8 cellular contexts compared by ENCODE assay signal in the genomic region with DNA sequence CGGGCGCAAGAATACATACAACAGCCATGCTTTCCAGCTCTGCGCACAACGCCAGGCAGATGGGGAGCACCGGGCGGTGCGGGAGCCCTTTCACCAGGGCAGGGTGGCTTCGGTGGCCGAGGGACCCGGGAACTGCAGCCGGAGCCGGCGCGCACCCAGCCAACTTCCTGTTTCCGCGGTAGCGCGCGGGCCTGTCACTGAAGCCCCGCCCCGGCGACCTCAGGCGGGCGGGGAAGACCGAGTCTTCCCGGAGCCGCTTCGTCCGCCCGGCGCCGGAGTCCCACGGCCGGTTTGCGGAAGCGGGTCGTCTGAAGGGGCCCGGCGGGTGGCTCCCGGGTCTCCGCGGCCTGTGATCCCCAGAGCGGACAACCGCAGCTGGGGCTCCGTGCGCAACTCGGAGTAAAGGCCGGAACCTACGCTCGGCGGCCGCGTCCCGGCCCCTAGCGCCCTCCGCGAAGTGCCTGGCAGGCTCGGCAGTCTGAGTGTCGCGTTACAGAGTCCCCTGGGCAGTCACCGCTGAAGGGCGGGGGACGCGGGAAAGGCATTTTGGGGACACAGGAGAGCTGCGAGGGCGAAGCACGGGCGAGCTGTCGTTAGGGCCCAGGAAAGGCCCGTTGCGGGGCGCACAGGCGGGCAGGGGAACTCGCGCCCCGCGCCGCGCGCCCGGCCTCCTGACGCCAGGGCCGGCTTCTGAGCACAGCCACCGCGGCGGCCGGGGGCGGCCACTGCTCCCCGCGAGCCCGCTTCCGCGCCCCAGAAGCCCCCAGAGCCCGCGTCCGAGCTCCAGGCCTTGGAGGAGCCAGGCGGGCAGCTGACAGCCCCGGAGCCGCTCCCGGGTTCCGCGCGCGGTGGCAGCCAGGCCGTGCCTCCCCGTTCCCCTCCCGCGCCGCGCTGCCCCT. TPM values are rescaled to one million over a fixed set of nuclear protein-coding genes. Genes with fewer than 3 reads are reported as not detected.
A peak's percentile ranks its signal among the peaks of the same experiment; 100 is the strongest.
DNase-seq lines count a peak whose midpoint lies in the region; ATAC-seq, FAIRE-seq and TF ChIP-seq lines count a peak whose summit lies in the region.

A gene with protein sequence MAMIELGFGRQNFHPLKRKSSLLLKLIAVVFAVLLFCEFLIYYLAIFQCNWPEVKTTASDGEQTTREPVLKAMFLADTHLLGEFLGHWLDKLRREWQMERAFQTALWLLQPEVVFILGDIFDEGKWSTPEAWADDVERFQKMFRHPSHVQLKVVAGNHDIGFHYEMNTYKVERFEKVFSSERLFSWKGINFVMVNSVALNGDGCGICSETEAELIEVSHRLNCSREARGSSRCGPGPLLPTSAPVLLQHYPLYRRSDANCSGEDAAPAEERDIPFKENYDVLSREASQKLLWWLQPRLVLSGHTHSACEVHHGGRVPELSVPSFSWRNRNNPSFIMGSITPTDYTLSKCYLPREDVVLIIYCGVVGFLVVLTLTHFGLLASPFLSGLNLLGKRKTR (minus strand): TSS at position 136 of the 899 bp plus-strand sequence. CDS start 11,053 bp downstream, outside the sequence.

- no peaks in the 10 kb centered on the region for H3K27me3 Mint-ChIP-seq in CD8-positive, alpha-beta memory T cell

- H3K9me3 Mint-ChIP-seq in CD8-positive, alpha-beta memory T cell = no peaks in the 10 kb centered on the region

- ATAC-seq in GM19455 (IDR thresholded peaks at IDR 0.05; ENCODE audit: unreplicated experiment) = peak; percentile 79

- TF ChIP-seq EP300 in H1 (IDR thresholded peaks at IDR 0.05; ENCODE audit: borderline replicate concordance in 1 of 2, low read depth in 2 of 2, low read length in 2 of 2) = no peak

- peak within 1 kb of the TSS; percentile 25; the same call in 1 of the 2 replicates for H4K8ac ChIP-seq in H1 (ENCODE audit: extremely low read depth, insufficient read depth, low read length)

- H3K79me1 ChIP-seq in H1 (ENCODE audit: low read depth, low read length) = no peaks in the 10 kb centered on the region

- FAIRE-seq in H1 (lab: Jason Lieb, UNC) = no peak

- peaks cover 20 to 42% (median 34%) of the 10 kb centered on the region in 3 donors for H3K4me1 Mint-ChIP-seq in CD8-positive, alpha-beta memory T cell

- TF ChIP-seq POLR2A in H1 (IDR thresholded peaks at IDR 0.05; ENCODE audit: control extremely low read depth in 1 of 2, low read depth in 2 of 2, low read length in 2 of 2) = no peak; a peak in 1 of 3 replicates

- H2BK5ac ChIP-seq in H1 (ENCODE audit: low read depth, low read length) = peak within 1 kb of the TSS; percentile 2; the same call in 1 of the 2 replicates

- no peak within 1 kb of the TSS for H2AK5ac ChIP-seq in H1 (ENCODE audit: low read depth, low read length)

- peak within 1 kb of the TSS; percentile 92 to 97 (median 96) for H3K4me3 Mint-ChIP-seq in CD8-positive, alpha-beta memory T cell

- H3K9ac ChIP-seq in H1 (replicated peaks in 1 of 4; ENCODE audit: extremely low read depth in 1 of 4, low read depth in 3 of 4, low read length in 3 of 4) = peak within 1 kb of the TSS in 3 of 4 experiments; percentile 20 to 33 (median 31); a peak in 4 of 7 replicates

- H3K36me3 Mint-ChIP-seq in CD8-positive, alpha-beta memory T cell = peaks cover 0 to 24% (median 6%) of the 10 kb centered on the region in 3 donors

- POLR2A ChIA-PET in CD8-positive, alpha-beta memory T cell (lab: Charles Lee) = interaction anchor here (1.1 to 1.4 kb wide), 3 partner anchors 39 to 58 kb away, joined by 4 to 5 read pairs (median 5); no protein-coding TSS in a partner anchor
- POLR2A ChIA-PET in H1 (lab: Charles Lee; ENCODE audit: partially characterized antibody) = interaction anchor here (0.6 to 2.2 kb wide), 5 partner anchors 29 to 87 kb away, joined by 3 to 9 read pairs (median 4); a partner anchor contains a TSS

- H3K36me3 ChIP-seq in CD8-positive, alpha-beta memory T cell (ENCODE audit: insufficient read depth, low read length) = no peaks in the 10 kb centered on the region
- H3K36me3 ChIP-seq in H1 (ENCODE audit: control insufficient read depth in 2 of 4, insufficient read depth in 4 of 4, low read length in 3 of 4) = no peaks in the 10 kb centered on the region

- peak within 1 kb of the TSS; percentile 71 to 94 for H3K4me2 ChIP-seq in H1 (ENCODE audit: insufficient read depth in 1 of 2, low read depth in 2 of 2, low read length in 2 of 2)

- 2% methylated on average over 96 of the region's 110 CpGs; no CpG with 5 or more reads in 1 of the 2 experiments for WGBS in H1 (ENCODE audit: extremely low coverage in 1 of 2, insufficient coverage in 1 of 2, insufficient read length in 1 of 2, insufficient replicate concordance in 2 of 2, low coverage in 1 of 2, low lambda C conversion rate in 2 of 2, missing lambda C conversion rate in 1 of 2), 2 experiments

- no peak within 1 kb of the TSS for H3K4ac ChIP-seq in H1 (replicated peaks; ENCODE audit: insufficient read length, low read depth, low read length)

- H3K9me3 ChIP-seq in CD8-positive, alpha-beta memory T cell (ENCODE audit: low read length) = no peaks in the 10 kb centered on the region
- H3K9me3 ChIP-seq in H1 (ENCODE audit: insufficient read depth in 2 of 2, low read depth in 1 of 2, low read length in 1 of 2) = no peaks in the 10 kb centered on the region

- H3K27ac ChIP-seq in CD8-positive, alpha-beta memory T cell (ENCODE audit: low read depth, low read length) = peak within 1 kb of the TSS; percentile 72
- H3K27ac ChIP-seq in HL-60 (replicated peaks) (peak within 1 kb of the TSS; percentile 98), H1 (ENCODE audit: low read depth, low read length) (peak within 1 kb of the TSS; percentile 31; the same call in 1 of the 2 replicates)

- peak within 1 kb of the TSS; percentile 82 for H3K4me3 ChIP-seq in CD8-positive, alpha-beta memory T cell (ENCODE audit: low read length)
- H3K4me3 ChIP-seq in HL-60 (replicated peaks; ENCODE audit: insufficient read depth, low read length) = peak within 1 kb of the TSS; percentile 63
- H3K4me3 ChIP-seq in H1 (ENCODE audit: extremely low read depth in 1 of 4, insufficient read depth in 2 of 4, low read depth in 3 of 4, low read length in 4 of 4) = peak within 1 kb of the TSS; percentile 65 to 78 (median 74)

- H4K91ac ChIP-seq in H1 (replicated peaks; ENCODE audit: insufficient read length, low read length) = peak within 1 kb of the TSS; percentile 56

- no peak within 1 kb of the TSS for H3K14ac ChIP-seq in H1 (ENCODE audit: insufficient read length)

- no peak for TF ChIP-seq CTCF in HL-60 (IDR thresholded peaks at IDR 0.05; ENCODE audit: insufficient read depth, low read length)
- TF ChIP-seq CTCF in H1 (IDR thresholded peaks at IDR 0.05; ENCODE audit: control extremely low read depth in 1 of 3, insufficient read depth in 1 of 3, low read depth in 1 of 3, low read length in 3 of 3) = no peak

- H3K4me1 ChIP-seq in CD8-positive, alpha-beta memory T cell (ENCODE audit: insufficient read depth, low read length) = peaks cover 18% of the 10 kb centered on the region
- H3K4me1 ChIP-seq in H1 (replicated peaks in 1 of 4; ENCODE audit: control insufficient read depth in 3 of 4, insufficient read depth in 4 of 4, low read length in 3 of 4) = peaks cover 2 to 12% (median 5%) of the 10 kb centered on the region in 4 experiments; a peak in 6 of 7 replicates

- H3K18ac ChIP-seq in H1 (ENCODE audit: extremely low read depth, low read length) = peak within 1 kb of the TSS; percentile 60

- peak within 1 kb of the TSS; percentile 46 for H3K56ac ChIP-seq in H1 (replicated peaks; ENCODE audit: insufficient read length, low read depth, low read length)

- no peaks in the 10 kb centered on the region for H4K20me1 ChIP-seq in H1 (replicated peaks in 1 of 2; ENCODE audit: control insufficient read depth in 1 of 2, insufficient read depth in 2 of 2, low read length in 2 of 2)

- H2BK12ac ChIP-seq in H1 (ENCODE audit: low read depth, low read length) = no peak within 1 kb of the TSS

- CTCF ChIA-PET in CD8-positive, alpha-beta memory T cell (lab: Charles Lee) = interaction anchor here (1.6 kb wide), 1 partner anchor 88 kb away, joined by 3 read pairs; no protein-coding TSS in a partner anchor
- CTCF ChIA-PET in H1 (lab: Charles Lee; ENCODE audit: partially characterized antibody) = interaction anchor here (0.6 to 1.4 kb wide), 2 partner anchors 8 to 9 kb away, joined by 3 read pairs; no protein-coding TSS in a partner anchor

- peak within 1 kb of the TSS; percentile 61 for H2BK120ac ChIP-seq in H1 (replicated peaks; ENCODE audit: low read depth, low read length)

- no peak within 1 kb of the TSS for H4K5ac ChIP-seq in H1 (ENCODE audit: insufficient read length, low read depth, low read length)

- H3K23ac ChIP-seq in H1 (ENCODE audit: insufficient read length) = no peak within 1 kb of the TSS

- no peaks in the 10 kb centered on the region for H3K79me2 ChIP-seq in H1 (ENCODE audit: control insufficient read depth in 1 of 2, insufficient read depth in 2 of 2, low read length in 2 of 2)

- peak within 1 kb of the TSS; percentile 80; the same call in 1 of the 2 replicates for H2AFZ ChIP-seq in H1 (ENCODE audit: low read length)

- DNase-seq in CD8-positive, alpha-beta memory T cell = peak; percentile 79 to 89 (median 83)
- DNase-seq in HL-60 (ENCODE audit: low read depth in 1 of 2, low spot score in 1 of 2) (peak; percentile 92 to 96), NOMO-1 treated with dmso at 0.1 percent for 144 hours (lab: John Stamatoyannopoulos, UW; ENCODE audit: unreplicated experiment) (peak; percentile 87), H1 (ENCODE audit: low read depth in 1 of 2, low spot score in 2 of 2) (peak; percentile 60 to 90), mesenteric fat pad (ENCODE audit: low spot score) (peak; percentile 97)
- DNase-seq in activated CD8-positive, alpha-beta memory T cell treated with anti-CD3 and anti-CD28 coated beads for 48 hours (ENCODE audit: low read depth in 2 of 3, low spot score in 2 of 3) = peak; percentile 62 to 76 (median 73)
- peak; percentile 71 for DNase-seq in stimulated activated CD8-positive, alpha-beta memory T cell treated with anti-CD3 and anti-CD28 coated beads, Interleukin-15, amount 100 ng/mL, for 24 hours (ENCODE audit: low read depth)

- H3K27me3 ChIP-seq in CD8-positive, alpha-beta memory T cell (ENCODE audit: insufficient read depth, low read length, poor library complexity, severe bottlenecking) = no peaks in the 10 kb centered on the region
- no peaks in the 10 kb centered on the region for H3K27me3 ChIP-seq in HL-60 (ENCODE audit: insufficient read depth, poor library complexity, severe bottlenecking)
- no peaks in the 10 kb centered on the region for H3K27me3 ChIP-seq in H1 (replicated peaks in 1 of 4; ENCODE audit: control insufficient read depth in 3 of 4, extremely low read depth in 1 of 4, insufficient read depth in 3 of 4, low read length in 3 of 4)

- peak in 1 of 2 experiments; percentile 8; a peak in 2 of 4 replicates for TF ChIP-seq RAD21 in H1 (IDR thresholded peaks at IDR 0.05 in 1 of 2, conservative IDR thresholded peaks at IDR 0.05 in 1 of 2; ENCODE audit: low read depth in 2 of 2, low read length in 2 of 2)

- H3K23me2 ChIP-seq in H1 (ENCODE audit: low read depth, low read length) = peaks cover 10% of the 10 kb centered on the region; the same call in 1 of the 2 replicates

- no peak within 1 kb of the TSS for H2BK20ac ChIP-seq in H1 (ENCODE audit: low read length)

- peak within 1 kb of the TSS; percentile 91 to 97 (median 96) for H3K27ac Mint-ChIP-seq in CD8-positive, alpha-beta memory T cell

- no peak within 1 kb of the TSS for H2BK15ac ChIP-seq in H1 (ENCODE audit: low read length)

RNA-seq across cellular contexts. Expression of the gene that starts here (rescaled TPM):
- 10 to 100 TPM; 32.3 to 37.7 TPM for total RNA-seq in CD8-positive, alpha-beta memory T cell
- 44.0 TPM for polyA plus RNA-seq in CD8-positive, alpha-beta memory T cell
- 20.9 and 22.1 TPM in 2 replicates for total RNA-seq in H1 (2021; fragmentation: NEBNext Ultra II Directional; extraction: Animal tissue kit (Norgen Biotek cat#: 25700))
- polyA plus RNA-seq in H1 (2011; rRNA removed) = 13.1 and 13.7 TPM in 2 replicates
- polyA plus RNA-seq in H1 (2011; cell fraction: cytosol; rRNA removed) = 16.8 TPM
- polyA plus RNA-seq in H1 (2011; cell fraction: nucleus; rRNA removed) = 38.3 TPM
- polyA plus RNA-seq in H1 (2012, experiment 1 of 2) = 18.6 to 29.5 TPM (median 24.5 TPM) in 4 replicates
- 7.4 TPM for polyA plus RNA-seq in H1 (2012, experiment 2 of 2)
- polyA plus RNA-seq in H1 (2013, experiment 1 of 2) = 17.2 TPM
- polyA plus RNA-seq in H1 (2013, experiment 2 of 2) = 16.3 TPM
- 10.2 and 15.1 TPM in 2 replicates for polyA minus RNA-seq in H1 (2011; rRNA and poly(A)+ RNA removed)
- polyA minus RNA-seq in H1 (2011; cell fraction: cytosol; rRNA and poly(A)+ RNA removed) = 11.2 TPM
- polyA minus RNA-seq in H1 (2011; cell fraction: nucleus; rRNA and poly(A)+ RNA removed) = 28.3 TPM
- 30.5 TPM for total RNA-seq in mesenteric fat pad

Comparison
In these comparisons a context has a peak if more than half of its experiments do, and no peak if none do; other contexts are left out.
1. Peak in every context shown above with its lines: DNase-seq, ATAC-seq, H3K4me3 ChIP-seq and H3K27ac ChIP-seq.
2. H3K27ac ChIP-seq: peak in every context shown above with its lines; median percentile 98 in HL-60; 72 in CD8-positive, alpha-beta memory T cell; 31 in H1.